8 cellular contexts compared by ENCODE assay signal in genomic region chr14:102848830-102849521, GRCh38.
A peak's percentile ranks its signal among the peaks of the same experiment; 100 is the strongest.
DNase-seq lines count a peak whose midpoint lies in the region; ATAC-seq and TF ChIP-seq lines count a peak whose summit lies in the region.

No MANE protein-coding gene starts in this region.

- TF ChIP-seq EP300 in upper lobe of left lung (IDR thresholded peaks at IDR 0.05), result no peak

- no peak overlapping the region for H3K4me3 Mint-ChIP-seq in activated naive CD4-positive, alpha-beta T cell treated with anti-CD3 and anti-CD28 coated beads, Interleukin-2, amount 50 U/mL, for 24 hours
- H3K4me3 Mint-ChIP-seq in WTC11 (no peak overlapping the region), T-cell (no peak overlapping the region), immature natural killer cell (no peak overlapping the region)

- H3K27me3 Mint-ChIP-seq in activated naive CD4-positive, alpha-beta T cell treated with anti-CD3 and anti-CD28 coated beads, Interleukin-2, amount 50 U/mL, for 24 hours, result no peaks in the 10 kb centered on the region
- H3K27me3 Mint-ChIP-seq in WTC11 (ENCODE audit: low read depth), result no peaks in the 10 kb centered on the region
- H3K27me3 Mint-ChIP-seq in T-cell, result no peaks in the 10 kb centered on the region
- H3K27me3 Mint-ChIP-seq in immature natural killer cell (ENCODE audit: low read depth in 3 of 3), result peaks cover 0 to 1% (median 0%) of the 10 kb centered on the region in 3 donors

- no peaks in the 10 kb centered on the region for H3K36me3 ChIP-seq in upper lobe of left lung

- H3K27ac Mint-ChIP-seq in activated naive CD4-positive, alpha-beta T cell treated with anti-CD3 and anti-CD28 coated beads, Interleukin-2, amount 50 U/mL, for 24 hours, result peak overlapping the region; percentile 11
- H3K27ac Mint-ChIP-seq in WTC11 (0 out of 2 replicates have a peak overlapping the region, but pooled peaks have one; percentile 47), T-cell (no peak overlapping the region), immature natural killer cell (no peak overlapping the region)

- no peaks in the 10 kb centered on the region for H3K9me3 ChIP-seq in upper lobe of left lung

- no peak overlapping the region for H3K4me3 ChIP-seq in upper lobe of left lung

- no peak for DNase-seq in activated naive CD4-positive, alpha-beta T cell (lab: John Stamatoyannopoulos, UW)
- DNase-seq in WTC11 (ENCODE audit: low spot score), result no peak
- DNase-seq in left lobe of liver (ENCODE audit: low spot score), result no peak
- no peak for DNase-seq in upper lobe of left lung
- no peak for DNase-seq in T-cell
- no peak for DNase-seq in immature natural killer cell

- no peaks in the 10 kb centered on the region for H3K9me3 Mint-ChIP-seq in activated naive CD4-positive, alpha-beta T cell treated with anti-CD3 and anti-CD28 coated beads, Interleukin-2, amount 50 U/mL, for 24 hours
- H3K9me3 Mint-ChIP-seq in WTC11, result no peaks in the 10 kb centered on the region
- no peaks in the 10 kb centered on the region for H3K9me3 Mint-ChIP-seq in T-cell
- no peaks in the 10 kb centered on the region for H3K9me3 Mint-ChIP-seq in immature natural killer cell

- peaks cover 10 to 17% (median 14%) of the 10 kb centered on the region in 4 donors for H3K4me1 ChIP-seq in upper lobe of left lung

- 64% methylated on average over 12 of the region's 12 CpGs for WGBS in upper lobe of left lung, 2 donors

- CTCF ChIA-PET in WTC11 (lab: Charles Lee), result no interaction called here
- CTCF ChIA-PET in T-cell (lab: Charles Lee), result no interaction called here

- H3K27me3 ChIP-seq in upper lobe of left lung, result no peaks in the 10 kb centered on the region

- H3K36me3 Mint-ChIP-seq in activated naive CD4-positive, alpha-beta T cell treated with anti-CD3 and anti-CD28 coated beads, Interleukin-2, amount 50 U/mL, for 24 hours, result peaks cover 12% of the 10 kb centered on the region
- H3K36me3 Mint-ChIP-seq in WTC11 (no peaks in the 10 kb centered on the region), T-cell (peaks cover 28% of the 10 kb centered on the region), immature natural killer cell (peaks cover 0 to 4% (median 3%) of the 10 kb centered on the region in 3 donors)

- H3K4me1 Mint-ChIP-seq in activated naive CD4-positive, alpha-beta T cell treated with anti-CD3 and anti-CD28 coated beads, Interleukin-2, amount 50 U/mL, for 24 hours, result peaks cover 12% of the 10 kb centered on the region
- no peaks in the 10 kb centered on the region for H3K4me1 Mint-ChIP-seq in WTC11
- H3K4me1 Mint-ChIP-seq in T-cell, result peaks cover 12 to 15% (median 14%) of the 10 kb centered on the region in 3 donors
- peaks cover under 1 to 19% of the 10 kb centered on the region in 2 donors for H3K4me1 Mint-ChIP-seq in immature natural killer cell

- 0 out of 2 replicates have a peak, but pooled peaks have one; percentile 16 for ATAC-seq in WTC11
- peak; percentile 61 for ATAC-seq in left lobe of liver
- ATAC-seq in upper lobe of left lung (ENCODE audit: low FRiP score in 2 of 2), result peak; percentile 62 to 77
- ATAC-seq in T-cell (replicated peaks in 1 of 4), result no peak
- ATAC-seq in GM19452 (IDR thresholded peaks at IDR 0.05; ENCODE audit: unreplicated experiment), result no peak

- TF ChIP-seq POLR2A in upper lobe of left lung (IDR thresholded peaks at IDR 0.05), result no peak

- peak overlapping the region in 3 of 4 donors; percentile 43 to 69 (median 54) for H3K27ac ChIP-seq in upper lobe of left lung

- no peak for TF ChIP-seq CTCF in WTC11 (IDR thresholded peaks at IDR 0.05)
- TF ChIP-seq CTCF in upper lobe of left lung (IDR thresholded peaks at IDR 0.05), result no peak

- POLR2A ChIA-PET in WTC11 (lab: Charles Lee) (no interaction called here), T-cell (lab: Charles Lee) (no interaction called here)

TF ChIP-seq in WTC11, 78 proteins besides CTCF, POLR2A, EP300 and RAD21:
- no peak for TF ChIP-seq ELF4 (CRISPR knock-in tag; IDR thresholded peaks at IDR 0.05; ENCODE audit: low read depth)
- peak; percentile 59; the same call in 1 of the 2 replicates for TF ChIP-seq ZNF121 (CRISPR knock-in tag; IDR thresholded peaks at IDR 0.05)
- TF ChIP-seq ATF1 (CRISPR knock-in tag; IDR thresholded peaks at IDR 0.05), result no peak
- no peak for TF ChIP-seq CREM (CRISPR knock-in tag; IDR thresholded peaks at IDR 0.05)
- no peak for TF ChIP-seq FOXJ3 (CRISPR knock-in tag; IDR thresholded peaks at IDR 0.05; ENCODE audit: borderline replicate concordance)

Comparison
In these comparisons a context has a peak if more than half of its experiments do, and no peak if none do; other contexts are left out.
1. H3K27ac Mint-ChIP-seq: peak in activated naive CD4-positive, alpha-beta T cell treated with anti-CD3 and anti-CD28 coated beads, Interleukin-2, amount 50 U/mL, for 24 hours (single experiment) and WTC11 (single experiment); none in T-cell (0 of 2) and immature natural killer cell (0 of 6).
2. ATAC-seq: peak in WTC11 (single experiment), left lobe of liver (single experiment) and upper lobe of left lung (2 of 2); none in T-cell (0 of 4) and GM19452 (single experiment).